ENCODE assay signal across 29 cellular contexts in the genomic region with DNA sequence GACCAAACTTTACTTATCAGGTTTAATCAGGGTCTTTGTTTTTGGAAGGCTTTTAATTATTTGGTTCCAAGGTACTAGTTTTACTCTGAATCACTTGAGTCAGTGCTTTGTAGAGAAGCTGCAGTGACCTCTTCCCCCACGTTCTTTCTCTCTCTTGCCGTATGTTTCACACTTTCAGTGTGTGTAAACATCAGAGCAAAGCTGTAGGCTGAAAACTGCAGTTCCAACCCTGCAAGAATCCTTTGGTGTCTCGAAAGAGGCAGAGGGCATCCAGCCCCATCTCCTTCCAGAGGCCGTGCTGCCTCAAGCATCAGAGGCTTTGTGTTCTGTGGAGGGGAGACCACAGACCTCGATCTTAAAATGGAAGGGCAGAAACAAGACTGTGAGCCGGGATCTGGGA. TPM values are rescaled to one million over a fixed set of nuclear protein-coding genes. Genes with fewer than 3 reads are reported as not detected.
"Had no signal": no experiment of that assay in that cellular context is flagged by ENCODE, and none has a peak within 500 bp of the region (broad histone marks: within the 10 kb centered on the region; RNA-seq: fewer than 3 reads in every experiment).

No MANE protein-coding gene starts in this region.

- H3K4me1 ChIP-seq: Peyer's patch, SJCRH30 had no signal

- H3K27me3 ChIP-seq: Peyer's patch, SJCRH30 had no signal

- H3K36me3 Mint-ChIP-seq: IgD-negative memory B cell had no signal

- FAIRE-seq: HTR-8/SVneo, K562 had no signal

- H3K4me1 Mint-ChIP-seq: IgD-negative memory B cell had no signal

- H3K4me2 ChIP-seq: KMS-11, PC-9 had no signal

- H3K27ac ChIP-seq: HL-60, KMS-11, PC-9, Peyer's patch, SJCRH30 had no signal

- ATAC-seq: K562, Right ventricle myocardium inferior, SK-N-SH treated with all-trans-retinoic acid at 6 μM for 48 hours had no signal

- H3K9ac ChIP-seq: KMS-11 had no signal

- H3K9me3 Mint-ChIP-seq: IgD-negative memory B cell had no signal

- H3K9me3 ChIP-seq: Peyer's patch, SJCRH30 had no signal

- H3K4me3 Mint-ChIP-seq: IgD-negative memory B cell had no signal

- H3K36me3 ChIP-seq: Peyer's patch, SJCRH30 had no signal

- H2AFZ ChIP-seq: PC-9 had no signal

- H3K4me3 ChIP-seq: K562, PC-9, Peyer's patch, SJCRH30 had no signal

- DNase-seq: Kasumi-1, MV-4-11, NCI-H1048, NCI-H1105, NCI-H1417, NCI-H146, NCI-H187, NCI-H2029, NCI-H2081 treated with DMSO at 0.1 percent for 48 hours, NCI-H2171, NCI-H226, NCI-H446, NCI-H510A, NCI-H524 treated with DMSO at 0.1 percent for 48 hours, NCI-H69, NCI-H774, OCI-M1, PC-9, Peyer's patch, SHP77 treated with DMSO at 0.1 percent for 48 hours, SJCRH30, T-helper 1 cell had no signal

RNA-seq across cellular contexts. Expression of a gene that starts 42.1 kb away (rescaled TPM):
- total RNA-seq: K562, Peyer's patch had no signal
- polyA plus RNA-seq: IgD-negative memory B cell had no signal
